ENCODE assay signal across 8 cellular contexts in the genomic region with DNA sequence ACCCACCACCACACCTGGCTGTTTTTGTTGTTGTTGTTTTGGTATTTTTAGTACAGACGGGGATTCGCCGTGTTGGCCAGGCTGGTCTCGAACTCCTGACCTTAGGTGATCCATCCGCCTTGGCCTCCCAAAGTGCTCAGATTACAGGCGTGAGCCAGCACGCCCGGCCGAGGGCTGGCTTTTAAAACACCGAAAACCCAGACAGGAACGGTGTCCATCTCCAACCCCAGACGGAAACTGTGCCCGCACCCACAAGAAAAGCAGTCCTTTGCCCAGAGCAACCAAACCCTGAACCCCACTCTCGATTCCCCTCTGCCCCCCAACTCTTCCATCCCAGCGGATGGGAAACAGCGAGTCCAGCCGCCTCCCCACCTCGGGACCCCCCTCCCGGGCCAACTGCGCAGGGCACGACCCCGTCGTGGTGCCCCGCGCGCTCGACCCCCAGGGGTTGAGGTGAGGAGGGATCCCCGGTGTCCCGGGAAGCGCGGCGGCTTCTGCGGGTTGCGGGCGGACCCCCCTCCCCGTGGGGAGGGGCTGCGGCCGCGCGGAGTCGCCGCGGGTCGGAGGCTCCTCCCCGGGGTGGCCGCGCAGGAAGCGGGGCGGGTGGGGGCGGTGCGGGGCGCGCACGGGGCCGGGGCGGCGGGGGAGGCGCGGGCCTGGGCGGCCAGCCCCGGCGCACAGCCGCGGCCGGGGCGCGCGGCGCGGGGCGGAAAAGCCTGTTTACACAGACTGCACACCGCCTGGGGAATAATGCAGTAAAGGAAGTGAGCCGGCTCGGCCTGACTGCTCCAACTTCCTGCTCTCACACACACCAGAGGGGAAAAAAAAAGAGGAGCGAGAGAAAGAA. TPM values are rescaled to one million over a fixed set of nuclear protein-coding genes. Genes with fewer than 3 reads are reported as not detected.
A peak's percentile ranks its signal among the peaks of the same experiment; 100 is the strongest.
DNase-seq lines count a peak whose midpoint lies in the region; ATAC-seq and TF ChIP-seq lines count a peak whose summit lies in the region.

A gene (plus strand): TSS at position 651 of the 847 bp plus-strand sequence.

- peaks cover 48% of the 10 kb centered on the region for H3K4me1 Mint-ChIP-seq in activated T-helper 2 cell treated with anti-CD3 and anti-CD28 coated beads, Interferon-gamma antibody, Interleukin-2, Interleukin-4, amounts not matched to agents 10 μg/mL and 5 μg/mL and 100 μg/mL, durations not matched to agents 14 hours and 24 hours and 36 hours (ENCODE audit: low read depth)
- H3K4me1 Mint-ChIP-seq in naive B cell = peaks cover 45 to 75% (median 57%) of the 10 kb centered on the region in 3 donors

- H3K4me1 ChIP-seq in BLaER1 treated with 17β-estradiol and CSF1 and Interleukin-3, amounts not matched to agents 10 nM and 100 nM = peaks cover 31 to 75% (median 67%) of the 10 kb centered on the region in 10 experiments
- H3K4me1 ChIP-seq in fibroblast of lung (ENCODE audit: control insufficient read depth, extremely low read depth, insufficient read depth, low read length) = peaks cover 12% of the 10 kb centered on the region
- H3K4me1 ChIP-seq in thyroid gland = peaks cover 5 to 19% of the 10 kb centered on the region in 2 donors

- 9 to 13% methylated on average over 30 to 45 of the region's 75 CpGs for WGBS in thyroid gland, 2 donors

- intact Hi-C loops in activated T-helper 2 cell treated with anti-CD3 and anti-CD28 coated beads, Interferon-gamma antibody, Interleukin-2, Interleukin-4, amounts not matched to agents 10 μg/mL and 5 μg/mL and 100 μg/mL, durations not matched to agents 14 hours and 24 hours and 36 hours (cut with micrococcal nuclease) = loop anchor here (2.0 to 10.0 kb wide), 2 partner anchors 73 to 339 kb away; a partner anchor contains a TSS
- intact Hi-C loops in thyroid gland (cut with DNase I) = no loop called here

- TF ChIP-seq CTCF in fibroblast of lung (conservative IDR thresholded peaks at IDR 0.05 in 1 of 2, IDR thresholded peaks at IDR 0.05 in 1 of 2; ENCODE audit: low read depth in 1 of 2, low read length in 2 of 2) (no peak), thyroid gland (IDR thresholded peaks at IDR 0.05) (no peak)

- ATAC-seq in GM19324 (IDR thresholded peaks at IDR 0.05; ENCODE audit: low FRiP score, unreplicated experiment) (peak; percentile 45), HG03460 (IDR thresholded peaks at IDR 0.05; ENCODE audit: unreplicated experiment) (peak; percentile 48), naive B cell (ENCODE audit: low read depth in 2 of 2) (peak; percentile 65 to 66)

- H3K36me3 Mint-ChIP-seq in activated T-helper 2 cell treated with anti-CD3 and anti-CD28 coated beads, Interferon-gamma antibody, Interleukin-2, Interleukin-4, amounts not matched to agents 10 μg/mL and 5 μg/mL and 100 μg/mL, durations not matched to agents 14 hours and 24 hours and 36 hours (ENCODE audit: low read depth) = peaks cover 18% of the 10 kb centered on the region
- H3K36me3 Mint-ChIP-seq in naive B cell = peaks cover 0 to 8% of the 10 kb centered on the region in 2 donors

- no peaks in the 10 kb centered on the region for H3K9me3 Mint-ChIP-seq in activated T-helper 2 cell treated with anti-CD3 and anti-CD28 coated beads, Interferon-gamma antibody, Interleukin-2, Interleukin-4, amounts not matched to agents 10 μg/mL and 5 μg/mL and 100 μg/mL, durations not matched to agents 14 hours and 24 hours and 36 hours
- H3K9me3 Mint-ChIP-seq in naive B cell = no peaks in the 10 kb centered on the region

- H3K27ac ChIP-seq in BLaER1 treated with 17β-estradiol and CSF1 and Interleukin-3, amounts not matched to agents 10 nM and 100 nM = peak within 1 kb of the TSS; percentile 46 to 99 (median 99)
- peak within 1 kb of the TSS; percentile 98 for H3K27ac ChIP-seq in fibroblast of lung (ENCODE audit: insufficient read depth, low read length)
- peak within 1 kb of the TSS; percentile 64 to 83 (median 81) for H3K27ac ChIP-seq in thyroid gland

- H3K4me3 ChIP-seq in BLaER1 treated with 17β-estradiol and CSF1 and Interleukin-3, amounts not matched to agents 10 nM and 100 nM = peak within 1 kb of the TSS; percentile 77 to 97 (median 96)
- peak within 1 kb of the TSS; percentile 94 to 97 (median 96) for H3K4me3 ChIP-seq in fibroblast of lung (replicated peaks in 1 of 4; ENCODE audit: control extremely low read depth in 1 of 4, insufficient read depth in 1 of 4, low read depth in 3 of 4, low read length in 4 of 4)
- H3K4me3 ChIP-seq in thyroid gland (replicated peaks in 1 of 3) = peak within 1 kb of the TSS; percentile 53 to 80 (median 70)

- H3K27ac Mint-ChIP-seq in activated T-helper 2 cell treated with anti-CD3 and anti-CD28 coated beads, Interferon-gamma antibody, Interleukin-2, Interleukin-4, amounts not matched to agents 10 μg/mL and 5 μg/mL and 100 μg/mL, durations not matched to agents 14 hours and 24 hours and 36 hours = peak within 1 kb of the TSS; percentile 98
- peak within 1 kb of the TSS; percentile 95 to 100 (median 99) for H3K27ac Mint-ChIP-seq in naive B cell

- H3K36me3 ChIP-seq in BLaER1 treated with 17β-estradiol and CSF1 and Interleukin-3, amounts not matched to agents 10 nM and 100 nM = peaks cover 0 to 15% (median 0%) of the 10 kb centered on the region in 11 experiments; a peak in 5 of 22 replicates
- no peaks in the 10 kb centered on the region for H3K36me3 ChIP-seq in fibroblast of lung (ENCODE audit: control insufficient read depth, insufficient read depth, low read length)
- no peaks in the 10 kb centered on the region for H3K36me3 ChIP-seq in thyroid gland

- H3K79me2 ChIP-seq in fibroblast of lung (ENCODE audit: control insufficient read depth, insufficient read depth, low read length) = peaks cover 24% of the 10 kb centered on the region

- H4K20me1 ChIP-seq in BLaER1 treated with 17β-estradiol and CSF1 and Interleukin-3, amounts not matched to agents 10 nM and 100 nM = peaks cover 0 to 10% (median 0%) of the 10 kb centered on the region in 11 experiments; a peak in 5 of 22 replicates
- H4K20me1 ChIP-seq in fibroblast of lung (ENCODE audit: control insufficient read depth, extremely low read depth, insufficient read depth, low read length) = no peaks in the 10 kb centered on the region

- peak within 1 kb of the TSS; percentile 83 to 99 (median 98) for H3K9ac ChIP-seq in BLaER1 treated with 17β-estradiol and CSF1 and Interleukin-3, amounts not matched to agents 10 nM and 100 nM
- H3K9ac ChIP-seq in fibroblast of lung (ENCODE audit: insufficient read depth, low read length) = peak within 1 kb of the TSS; percentile 96

- TF ChIP-seq POLR2A in thyroid gland (IDR thresholded peaks at IDR 0.05) = peak in 1 of 2 donors; percentile 37

- H3K4me2 ChIP-seq in BLaER1 treated with 17β-estradiol and CSF1 and Interleukin-3, amounts not matched to agents 10 nM and 100 nM = peak within 1 kb of the TSS; percentile 79 to 100 (median 85)
- H3K4me2 ChIP-seq in fibroblast of lung (ENCODE audit: extremely low read depth, insufficient read depth, low read length) = peak within 1 kb of the TSS; percentile 88

- peak within 1 kb of the TSS; percentile 87 for H2AFZ ChIP-seq in fibroblast of lung (ENCODE audit: low read length)

- H3K4me3 Mint-ChIP-seq in activated T-helper 2 cell treated with anti-CD3 and anti-CD28 coated beads, Interferon-gamma antibody, Interleukin-2, Interleukin-4, amounts not matched to agents 10 μg/mL and 5 μg/mL and 100 μg/mL, durations not matched to agents 14 hours and 24 hours and 36 hours (ENCODE audit: low read depth) = peak within 1 kb of the TSS; percentile 95
- H3K4me3 Mint-ChIP-seq in naive B cell = peak within 1 kb of the TSS; percentile 91 to 100 (median 98)

- no peaks in the 10 kb centered on the region; a peak in 1 of 22 replicates for H3K27me3 ChIP-seq in BLaER1 treated with 17β-estradiol and CSF1 and Interleukin-3, amounts not matched to agents 10 nM and 100 nM
- no peaks in the 10 kb centered on the region for H3K27me3 ChIP-seq in fibroblast of lung (ENCODE audit: control insufficient read depth, insufficient read depth, low read length)
- H3K27me3 ChIP-seq in thyroid gland = no peaks in the 10 kb centered on the region

- DNase-seq in activated T-helper 2 cell treated with anti-CD3 and anti-CD28 coated beads, Interferon-gamma antibody, Interleukin-2, Interleukin-4, amounts not matched to agents 10 μg/mL and 5 μg/mL and 100 μg/mL, durations not matched to agents 14 hours and 24 hours and 36 hours (ENCODE audit: low spot score) = peak; percentile 51
- DNase-seq in fibroblast of lung (ENCODE audit: low read depth in 2 of 2) (peak; percentile 70 to 72), naive B cell (peak; percentile 73), thyroid gland (peak; percentile 55 to 61)

- H3K27me3 Mint-ChIP-seq in activated T-helper 2 cell treated with anti-CD3 and anti-CD28 coated beads, Interferon-gamma antibody, Interleukin-2, Interleukin-4, amounts not matched to agents 10 μg/mL and 5 μg/mL and 100 μg/mL, durations not matched to agents 14 hours and 24 hours and 36 hours (ENCODE audit: low read depth) = no peaks in the 10 kb centered on the region
- no peaks in the 10 kb centered on the region for H3K27me3 Mint-ChIP-seq in naive B cell

- no peaks in the 10 kb centered on the region for H3K9me3 ChIP-seq in BLaER1 treated with 17β-estradiol and CSF1 and Interleukin-3, amounts not matched to agents 10 nM and 100 nM (replicated peaks in 1 of 11)
- H3K9me3 ChIP-seq in fibroblast of lung (ENCODE audit: control insufficient read depth, insufficient read depth, low read depth, low read length) (no peaks in the 10 kb centered on the region), thyroid gland (no peaks in the 10 kb centered on the region)

RNA-seq across cellular contexts. Expression of the gene that starts here (rescaled TPM):
- polyA plus RNA-seq in PFSK-1 (2012; ENCODE audit: insufficient read length, low read depth) = 41.7 TPM
- 37.0 and 39.7 TPM in 2 replicates for total RNA-seq in activated T-helper 2 cell treated with anti-CD3 and anti-CD28 coated beads, Interferon-gamma antibody, Interleukin-2, Interleukin-4, amounts not matched to agents 10 μg/mL and 5 μg/mL and 100 μg/mL, durations not matched to agents 14 hours and 24 hours and 36 hours
- 13.1 and 14.7 TPM in 2 replicates for total RNA-seq in fibroblast of lung
- 27.9 and 41.7 TPM in 2 replicates for polyA plus RNA-seq in fibroblast of lung
- polyA plus RNA-seq in fibroblast of lung (2012) = 32.0 and 39.5 TPM in 2 replicates
- polyA minus RNA-seq in fibroblast of lung (ENCODE audit: low replicate concordance) = 28.6 and 44.8 TPM in 2 replicates
- polyA plus RNA-seq in naive B cell (ENCODE audit: low read depth in 6 of 6) = 10 to 100 TPM; 12.1 to 20.9 (median 14.8) TPM
- total RNA-seq in thyroid gland = 10 to 100 TPM; 19.8 to 55.4 (median 31.8) TPM

Comparison
In these comparisons a context has a peak if more than half of its experiments do, and no peak if none do; other contexts are left out.
1. Peak in every context shown above with its lines: DNase-seq, ATAC-seq, H3K4me3 ChIP-seq and H3K27ac ChIP-seq.